ENCODE assay signal across 8 cellular contexts in the genomic region with DNA sequence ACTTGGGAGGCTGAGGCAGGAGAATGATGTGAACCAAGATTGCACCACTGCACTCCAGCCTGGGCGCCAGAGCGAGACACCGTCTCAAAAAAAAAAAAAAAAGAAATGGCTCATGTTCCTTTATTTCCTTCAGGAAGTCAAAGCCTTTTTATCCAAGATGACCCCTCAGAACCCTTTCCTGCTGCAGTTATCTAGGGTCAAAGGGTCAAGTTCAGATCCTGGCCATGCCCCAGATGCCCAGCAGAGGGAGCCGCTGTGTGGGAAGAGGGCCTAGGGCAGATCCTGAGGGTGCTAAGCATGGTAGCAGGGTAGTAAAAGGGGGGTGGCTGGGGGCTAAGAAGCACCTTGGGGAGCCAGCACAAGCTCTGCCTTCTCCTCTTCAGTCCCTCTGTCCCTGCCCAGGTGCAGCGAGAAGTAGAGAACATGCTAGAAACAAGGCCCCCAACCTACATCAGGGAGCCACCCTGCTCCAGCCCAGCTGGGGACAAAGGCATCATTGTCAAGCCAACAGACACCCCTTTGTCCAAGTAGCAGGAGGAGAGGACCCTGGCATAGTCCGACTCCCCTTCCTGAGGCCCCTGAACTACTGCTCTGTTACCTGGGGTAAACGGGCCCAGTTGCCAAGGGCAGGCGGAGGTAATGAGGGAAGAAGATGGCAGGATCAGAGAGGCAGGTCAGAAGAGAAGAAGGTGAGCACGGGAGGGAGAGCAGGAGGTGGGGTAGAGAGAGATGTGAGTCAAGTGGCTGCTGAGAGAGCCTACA. TPM values are rescaled to one million over a fixed set of nuclear protein-coding genes. Genes with fewer than 3 reads are reported as not detected.
DNase-seq lines count a peak whose midpoint lies in the region; ATAC-seq and TF ChIP-seq lines count a peak whose summit lies in the region.

No MANE protein-coding gene starts in this region.

- no peak overlapping the region for H2AFZ ChIP-seq in SK-N-SH (ENCODE audit: low read depth)
- no peak overlapping the region for H2AFZ ChIP-seq in hepatocyte

- H3K9ac ChIP-seq in SK-N-SH = no peak overlapping the region

- 70% methylated on average over 8 of the region's 9 CpGs for WGBS in SK-N-SH (ENCODE audit: low lambda C conversion rate)
- WGBS in hepatocyte (ENCODE audit: low lambda C conversion rate, missing lambda C conversion rate) = 74% methylated on average over 9 of the region's 9 CpGs
- WGBS in spleen, 5 donors = 36 to 64% (median 53%) methylated on average over 9 of the region's 9 CpGs

- no peaks in the 10 kb centered on the region for H3K36me3 ChIP-seq in SK-N-SH (replicated peaks in 1 of 2; ENCODE audit: control insufficient read depth in 1 of 2, insufficient read depth in 2 of 2, low read length in 1 of 2)
- H3K36me3 ChIP-seq in hepatocyte (replicated peaks; ENCODE audit: insufficient read depth, low read depth) = no peaks in the 10 kb centered on the region
- peaks cover 0 to 56% (median 4%) of the 10 kb centered on the region in 6 donors for H3K36me3 ChIP-seq in spleen

- no peak for TF ChIP-seq EP300 in SK-N-SH (IDR thresholded peaks at IDR 0.05; ENCODE audit: borderline replicate concordance in 1 of 2, low read depth in 1 of 2, low read length in 1 of 2)

- H3F3A ChIP-seq in SK-N-SH (replicated peaks; ENCODE audit: insufficient read depth) = peaks cover 15% of the 10 kb centered on the region

- peak; percentile 46 for ATAC-seq in HG02642 (IDR thresholded peaks at IDR 0.05; ENCODE audit: poor library complexity, unreplicated experiment)
- no peak for ATAC-seq in GM18511 (IDR thresholded peaks at IDR 0.05; ENCODE audit: unreplicated experiment)

- POLR2A ChIA-PET in SK-N-SH (lab: Yijun Ruan, JAX) = interaction anchor here (3.2 kb wide), 1 partner anchor 14 kb away, joined by 12 read pairs; a partner anchor contains a TSS

- CTCF ChIA-PET in SK-N-SH (lab: Yijun Ruan, JAX) = interaction anchor here (0.6 to 9.7 kb wide), 21 partner anchors 8 to 277 kb away, joined by 3 to 86 read pairs (median 4); a partner anchor contains a TSS

- no peaks in the 10 kb centered on the region for H4K20me1 ChIP-seq in SK-N-SH (ENCODE audit: insufficient read depth)
- H4K20me1 ChIP-seq in hepatocyte (ENCODE audit: insufficient read depth, poor library complexity, severe bottlenecking) = no peaks in the 10 kb centered on the region

- peak; percentile 61 for TF ChIP-seq RAD21 in SK-N-SH (IDR thresholded peaks at IDR 0.05; ENCODE audit: low read length)

- peaks cover 0 to 2% of the 10 kb centered on the region in 2 experiments; a peak in 1 of 4 replicates for H3K4me1 ChIP-seq in SK-N-SH (ENCODE audit: control insufficient read depth in 1 of 2, insufficient read depth in 2 of 2, low read depth in 1 of 2, low read length in 1 of 2)
- no peaks in the 10 kb centered on the region for H3K4me1 ChIP-seq in hepatocyte (ENCODE audit: insufficient read depth)
- peaks cover 3 to 73% (median 16%) of the 10 kb centered on the region in 6 donors for H3K4me1 ChIP-seq in spleen

- no peak for TF ChIP-seq POLR2A in spleen (IDR thresholded peaks at IDR 0.05)

- H3K4me2 ChIP-seq in SK-N-SH (no peak overlapping the region), hepatocyte (no peak overlapping the region)

- H3K27ac ChIP-seq in SK-N-SH (ENCODE audit: low read depth in 2 of 2, low read length in 1 of 2) (no peak overlapping the region), angular gyrus (ENCODE audit: low read depth, low read length) (peak overlapping the region; percentile 82), hepatocyte (no peak overlapping the region), spleen (peak overlapping the region in 6 of 8 donors; percentile 36 to 94 (median 76))

- DNase-seq in Daoy (ENCODE audit: low read depth) (peak; percentile 49), SK-N-SH (peak; percentile 71), hepatocyte (ENCODE audit: low spot score) (peak; percentile 58), spleen (peak; percentile 88), SKM-1 (lab: John Stamatoyannopoulos, UW; ENCODE audit: unreplicated experiment) (no peak)

- H3K27me3 ChIP-seq in SK-N-SH (ENCODE audit: insufficient read depth) = no peaks in the 10 kb centered on the region
- H3K27me3 ChIP-seq in hepatocyte = no peaks in the 10 kb centered on the region
- peaks cover 0 to 17% (median 8%) of the 10 kb centered on the region in 7 donors for H3K27me3 ChIP-seq in spleen (replicated peaks in 1 of 7)

- TF ChIP-seq CTCF in SK-N-SH (IDR thresholded peaks at IDR 0.05) (peak; percentile 76), hepatocyte (IDR thresholded peaks at IDR 0.05; ENCODE audit: poor library complexity) (peak; percentile 51), spleen (IDR thresholded peaks at IDR 0.05 in 8 of 11, conservative IDR thresholded peaks at IDR 0.05 in 3 of 11) (peak; percentile 55 to 88 (median 79))

- H3K4me3 ChIP-seq in SK-N-SH (ENCODE audit: low read depth in 2 of 2, low read length in 1 of 2) = peak overlapping the region in 1 of 2 experiments; percentile 40; a peak in 1 of 4 replicates
- no peak overlapping the region for H3K4me3 ChIP-seq in hepatocyte
- peak overlapping the region in 4 of 8 donors; percentile 22 to 47 (median 37) for H3K4me3 ChIP-seq in spleen

- intact Hi-C loops in spleen (cut with DNase I; ENCODE audit: low total_unique reads) = no loop called here

- H3K79me2 ChIP-seq in SK-N-SH (ENCODE audit: insufficient read depth) (no peaks in the 10 kb centered on the region), hepatocyte (no peaks in the 10 kb centered on the region)

- no peaks in the 10 kb centered on the region for H3K9me3 ChIP-seq in SK-N-SH
- no peaks in the 10 kb centered on the region for H3K9me3 ChIP-seq in hepatocyte (ENCODE audit: low read depth)
- no peaks in the 10 kb centered on the region for H3K9me3 ChIP-seq in spleen

- H3K9me2 ChIP-seq in SK-N-SH (no peaks in the 10 kb centered on the region), hepatocyte (replicated peaks; ENCODE audit: insufficient read depth) (no peaks in the 10 kb centered on the region)

TF ChIP-seq in SK-N-SH, 30 proteins besides CTCF, POLR2A, EP300 and RAD21:
- no peak for TF ChIP-seq SIN3A (IDR thresholded peaks at IDR 0.05; ENCODE audit: borderline replicate concordance, low read depth, low read length)
- TF ChIP-seq ELF1 (IDR thresholded peaks at IDR 0.05) = no peak
- TF ChIP-seq, protein P1, sequence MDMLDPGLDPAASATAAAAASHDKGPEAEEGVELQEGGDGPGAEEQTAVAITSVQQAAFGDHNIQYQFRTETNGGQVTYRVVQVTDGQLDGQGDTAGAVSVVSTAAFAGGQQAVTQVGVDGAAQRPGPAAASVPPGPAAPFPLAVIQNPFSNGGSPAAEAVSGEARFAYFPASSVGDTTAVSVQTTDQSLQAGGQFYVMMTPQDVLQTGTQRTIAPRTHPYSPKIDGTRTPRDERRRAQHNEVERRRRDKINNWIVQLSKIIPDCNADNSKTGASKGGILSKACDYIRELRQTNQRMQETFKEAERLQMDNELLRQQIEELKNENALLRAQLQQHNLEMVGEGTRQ (IDR thresholded peaks at IDR 0.05; ENCODE audit: borderline replicate concordance, low read depth, low read length) = no peak
- TF ChIP-seq GATA2 (CRISPR knock-in tag; IDR thresholded peaks at IDR 0.05) = no peak
- no peak for TF ChIP-seq TAF1 (IDR thresholded peaks at IDR 0.05; ENCODE audit: borderline replicate concordance, low read depth, low read length)
- peak; percentile 47; the same call in 1 of the 2 replicates for TF ChIP-seq RXRA (IDR thresholded peaks at IDR 0.05; ENCODE audit: borderline replicate concordance, low read depth)
- peak; percentile 73 for TF ChIP-seq SMC3 (IDR thresholded peaks at IDR 0.05; ENCODE audit: low read depth, low read length)
TF ChIP-seq in SK-N-SH: peak in this region for 2.

RNA-seq across cellular contexts. Expression of a gene that starts 6.5 kb away (rescaled TPM):
- not detected in 2 replicates for total RNA-seq in Daoy (2014; rRNA removed; shearing (Covaris generic))
- 0.16 and 0.25 TPM in 2 replicates for polyA plus RNA-seq in SK-N-SH (2012; rRNA removed)
- polyA plus RNA-seq in SK-N-SH (2012; cell fraction: cytosol; rRNA removed) = 0.10 and 0.13 TPM in 2 replicates
- 0.17 and 0.25 TPM in 2 replicates for polyA plus RNA-seq in SK-N-SH (2012; cell fraction: nucleus; rRNA removed)
- 0.44 TPM in 1 of 2 replicates, not detected in the other for total RNA-seq in hepatocyte
- 0.83 TPM in 1 of 2 replicates, not detected in the other for polyA plus RNA-seq in hepatocyte
- 10 to 100 TPM; 14.1 to 93.7 (median 45.0) TPM for total RNA-seq in spleen
- 10 to 100 TPM in 2 of 3 donors, 1 to 10 TPM in 1; 2.4 to 17.5 (median 14.7) TPM for polyA plus RNA-seq in spleen

RNA-seq across cellular contexts. Expression of a gene that starts 13.8 kb away (rescaled TPM):
- total RNA-seq in Daoy (2014; rRNA removed; shearing (Covaris generic)) = 499 and 609 TPM in 2 replicates
- polyA plus RNA-seq in SK-N-SH (2012; rRNA removed) (773 and 841 TPM in 2 replicates), hepatocyte (482 and 531 TPM in 2 replicates), spleen (1,000 to 10,000 TPM; 1,074 to 1,168 (median 1,166) TPM)
- 1,054 and 1,304 TPM in 2 replicates for polyA plus RNA-seq in SK-N-SH (2012; cell fraction: cytosol; rRNA removed)
- 350 and 539 TPM in 2 replicates for polyA plus RNA-seq in SK-N-SH (2012; cell fraction: nucleus; rRNA removed)
- total RNA-seq in hepatocyte (467 and 721 TPM in 2 replicates), spleen (100 to 1,000 TPM; 511 to 957 (median 742) TPM)

RNA-seq across cellular contexts. Expression of a gene that starts 14.4 kb away (rescaled TPM):
- 44.9 and 64.3 TPM in 2 replicates for total RNA-seq in Daoy (2014; rRNA removed; shearing (Covaris generic))
- polyA plus RNA-seq in SK-N-SH (2012; rRNA removed) (11.6 and 14.1 TPM in 2 replicates), hepatocyte (21.9 and 23.3 TPM in 2 replicates), spleen (1 to 10 TPM; 6.5 to 8.8 (median 6.5) TPM)
- 15.2 and 17.9 TPM in 2 replicates for polyA plus RNA-seq in SK-N-SH (2012; cell fraction: cytosol; rRNA removed)
- polyA plus RNA-seq in SK-N-SH (2012; cell fraction: nucleus; rRNA removed) = 8.3 and 12.6 TPM in 2 replicates
- total RNA-seq in hepatocyte (58.2 and 60.1 TPM in 2 replicates), spleen (10 to 100 TPM; 37.2 to 60.3 (median 48.2) TPM)

RNA-seq across cellular contexts. Expression of a gene that starts 30.6 kb away (rescaled TPM):
- total RNA-seq in Daoy (2014; rRNA removed; shearing (Covaris generic)) = 116 and 151 TPM in 2 replicates
- polyA plus RNA-seq in SK-N-SH (2012; rRNA removed) = 111 and 156 TPM in 2 replicates
- 143 and 154 TPM in 2 replicates for polyA plus RNA-seq in SK-N-SH (2012; cell fraction: cytosol; rRNA removed)
- 31.4 and 71.4 TPM in 2 replicates for polyA plus RNA-seq in SK-N-SH (2012; cell fraction: nucleus; rRNA removed)
- total RNA-seq in hepatocyte = 164 and 220 TPM in 2 replicates
- 207 and 224 TPM in 2 replicates for polyA plus RNA-seq in hepatocyte
- 10 to 100 TPM; 59.3 to 99.1 (median 92.8) TPM for total RNA-seq in spleen
- 10 to 100 TPM; 55.4 to 80.2 (median 76.4) TPM for polyA plus RNA-seq in spleen

Comparison
In these comparisons a context has a peak if more than half of its experiments do, and no peak if none do; other contexts are left out.
1. H3K27ac ChIP-seq: peak in angular gyrus (single experiment) and spleen (6 of 8); none in SK-N-SH (0 of 2) and hepatocyte (single experiment).
2. RNA of a gene that starts 6.5 kb away (total RNA-seq): 14.1 to 93.7 TPM in spleen; not detected in Daoy and 0.44 TPM in hepatocyte; every median in the first group is over 10 times any median in the second.
3. Peak in every context shown above with its lines, with median percentiles within 50 percentile points of each other: CTCF ChIP-seq.